In the genomic region with DNA sequence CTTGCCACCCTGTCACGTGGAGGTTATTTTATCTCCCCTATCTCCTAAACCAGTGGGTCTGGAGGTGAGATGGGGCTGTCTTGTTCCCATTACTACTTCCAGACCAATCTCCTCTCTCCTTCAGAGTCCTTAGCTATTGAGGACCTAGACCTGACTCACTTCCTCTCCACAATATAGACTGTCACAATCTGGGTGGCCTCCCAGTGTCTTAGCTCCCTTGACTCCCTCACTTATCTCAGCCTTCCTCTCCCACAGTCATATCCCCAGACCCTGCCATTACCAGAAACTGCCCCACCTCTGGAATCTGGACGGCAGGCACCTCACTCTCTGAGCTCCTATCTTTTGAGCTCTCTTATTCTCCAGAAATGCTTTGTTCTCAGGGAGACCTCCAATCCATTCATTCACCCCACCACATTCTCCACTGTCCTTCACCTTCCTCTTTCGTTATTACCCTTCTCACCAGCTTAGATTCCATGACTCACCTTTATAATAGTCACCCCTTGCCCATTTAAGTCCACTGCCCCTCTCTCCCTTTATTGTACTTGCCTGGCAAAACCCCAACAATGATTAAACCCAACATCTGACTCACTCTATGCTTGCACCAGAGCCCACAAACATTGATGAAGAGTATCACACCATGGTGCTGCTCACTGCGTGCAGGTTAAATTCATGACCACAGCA, we compare ENCODE assay signal across 1 cellular context.
TF ChIP-seq lines count a peak whose summit lies in the region.

No MANE protein-coding gene starts in this region.

TF ChIP-seq in H1, 55 proteins besides CTCF, POLR2A, EP300 and RAD21 (continued from another document):
- TF ChIP-seq, protein P1, sequence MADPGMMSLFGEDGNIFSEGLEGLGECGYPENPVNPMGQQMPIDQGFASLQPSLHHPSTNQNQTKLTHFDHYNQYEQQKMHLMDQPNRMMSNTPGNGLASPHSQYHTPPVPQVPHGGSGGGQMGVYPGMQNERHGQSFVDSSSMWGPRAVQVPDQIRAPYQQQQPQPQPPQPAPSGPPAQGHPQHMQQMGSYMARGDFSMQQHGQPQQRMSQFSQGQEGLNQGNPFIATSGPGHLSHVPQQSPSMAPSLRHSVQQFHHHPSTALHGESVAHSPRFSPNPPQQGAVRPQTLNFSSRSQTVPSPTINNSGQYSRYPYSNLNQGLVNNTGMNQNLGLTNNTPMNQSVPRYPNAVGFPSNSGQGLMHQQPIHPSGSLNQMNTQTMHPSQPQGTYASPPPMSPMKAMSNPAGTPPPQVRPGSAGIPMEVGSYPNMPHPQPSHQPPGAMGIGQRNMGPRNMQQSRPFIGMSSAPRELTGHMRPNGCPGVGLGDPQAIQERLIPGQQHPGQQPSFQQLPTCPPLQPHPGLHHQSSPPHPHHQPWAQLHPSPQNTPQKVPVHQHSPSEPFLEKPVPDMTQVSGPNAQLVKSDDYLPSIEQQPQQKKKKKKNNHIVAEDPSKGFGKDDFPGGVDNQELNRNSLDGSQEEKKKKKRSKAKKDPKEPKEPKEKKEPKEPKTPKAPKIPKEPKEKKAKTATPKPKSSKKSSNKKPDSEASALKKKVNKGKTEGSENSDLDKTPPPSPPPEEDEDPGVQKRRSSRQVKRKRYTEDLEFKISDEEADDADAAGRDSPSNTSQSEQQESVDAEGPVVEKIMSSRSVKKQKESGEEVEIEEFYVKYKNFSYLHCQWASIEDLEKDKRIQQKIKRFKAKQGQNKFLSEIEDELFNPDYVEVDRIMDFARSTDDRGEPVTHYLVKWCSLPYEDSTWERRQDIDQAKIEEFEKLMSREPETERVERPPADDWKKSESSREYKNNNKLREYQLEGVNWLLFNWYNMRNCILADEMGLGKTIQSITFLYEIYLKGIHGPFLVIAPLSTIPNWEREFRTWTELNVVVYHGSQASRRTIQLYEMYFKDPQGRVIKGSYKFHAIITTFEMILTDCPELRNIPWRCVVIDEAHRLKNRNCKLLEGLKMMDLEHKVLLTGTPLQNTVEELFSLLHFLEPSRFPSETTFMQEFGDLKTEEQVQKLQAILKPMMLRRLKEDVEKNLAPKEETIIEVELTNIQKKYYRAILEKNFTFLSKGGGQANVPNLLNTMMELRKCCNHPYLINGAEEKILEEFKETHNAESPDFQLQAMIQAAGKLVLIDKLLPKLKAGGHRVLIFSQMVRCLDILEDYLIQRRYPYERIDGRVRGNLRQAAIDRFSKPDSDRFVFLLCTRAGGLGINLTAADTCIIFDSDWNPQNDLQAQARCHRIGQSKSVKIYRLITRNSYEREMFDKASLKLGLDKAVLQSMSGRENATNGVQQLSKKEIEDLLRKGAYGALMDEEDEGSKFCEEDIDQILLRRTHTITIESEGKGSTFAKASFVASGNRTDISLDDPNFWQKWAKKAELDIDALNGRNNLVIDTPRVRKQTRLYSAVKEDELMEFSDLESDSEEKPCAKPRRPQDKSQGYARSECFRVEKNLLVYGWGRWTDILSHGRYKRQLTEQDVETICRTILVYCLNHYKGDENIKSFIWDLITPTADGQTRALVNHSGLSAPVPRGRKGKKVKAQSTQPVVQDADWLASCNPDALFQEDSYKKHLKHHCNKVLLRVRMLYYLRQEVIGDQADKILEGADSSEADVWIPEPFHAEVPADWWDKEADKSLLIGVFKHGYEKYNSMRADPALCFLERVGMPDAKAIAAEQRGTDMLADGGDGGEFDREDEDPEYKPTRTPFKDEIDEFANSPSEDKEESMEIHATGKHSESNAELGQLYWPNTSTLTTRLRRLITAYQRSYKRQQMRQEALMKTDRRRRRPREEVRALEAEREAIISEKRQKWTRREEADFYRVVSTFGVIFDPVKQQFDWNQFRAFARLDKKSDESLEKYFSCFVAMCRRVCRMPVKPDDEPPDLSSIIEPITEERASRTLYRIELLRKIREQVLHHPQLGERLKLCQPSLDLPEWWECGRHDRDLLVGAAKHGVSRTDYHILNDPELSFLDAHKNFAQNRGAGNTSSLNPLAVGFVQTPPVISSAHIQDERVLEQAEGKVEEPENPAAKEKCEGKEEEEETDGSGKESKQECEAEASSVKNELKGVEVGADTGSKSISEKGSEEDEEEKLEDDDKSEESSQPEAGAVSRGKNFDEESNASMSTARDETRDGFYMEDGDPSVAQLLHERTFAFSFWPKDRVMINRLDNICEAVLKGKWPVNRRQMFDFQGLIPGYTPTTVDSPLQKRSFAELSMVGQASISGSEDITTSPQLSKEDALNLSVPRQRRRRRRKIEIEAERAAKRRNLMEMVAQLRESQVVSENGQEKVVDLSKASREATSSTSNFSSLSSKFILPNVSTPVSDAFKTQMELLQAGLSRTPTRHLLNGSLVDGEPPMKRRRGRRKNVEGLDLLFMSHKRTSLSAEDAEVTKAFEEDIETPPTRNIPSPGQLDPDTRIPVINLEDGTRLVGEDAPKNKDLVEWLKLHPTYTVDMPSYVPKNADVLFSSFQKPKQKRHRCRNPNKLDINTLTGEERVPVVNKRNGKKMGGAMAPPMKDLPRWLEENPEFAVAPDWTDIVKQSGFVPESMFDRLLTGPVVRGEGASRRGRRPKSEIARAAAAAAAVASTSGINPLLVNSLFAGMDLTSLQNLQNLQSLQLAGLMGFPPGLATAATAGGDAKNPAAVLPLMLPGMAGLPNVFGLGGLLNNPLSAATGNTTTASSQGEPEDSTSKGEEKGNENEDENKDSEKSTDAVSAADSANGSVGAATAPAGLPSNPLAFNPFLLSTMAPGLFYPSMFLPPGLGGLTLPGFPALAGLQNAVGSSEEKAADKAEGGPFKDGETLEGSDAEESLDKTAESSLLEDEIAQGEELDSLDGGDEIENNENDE (IDR thresholded peaks at IDR 0.05; ENCODE audit: insufficient replicate concordance, low read length): no peak
- TF ChIP-seq TAF1 (IDR thresholded peaks at IDR 0.05; ENCODE audit: low read depth, low read length): no peak
- no peak for TF ChIP-seq TCF12 (IDR thresholded peaks at IDR 0.05; ENCODE audit: low read depth, low read length)
- no peak for TF ChIP-seq SP4 (IDR thresholded peaks at IDR 0.05; ENCODE audit: low read length)
- TF ChIP-seq RFX5 (IDR thresholded peaks at IDR 0.05; ENCODE audit: borderline replicate concordance, low read depth, low read length): no peak
- TF ChIP-seq BACH1 (IDR thresholded peaks at IDR 0.05; ENCODE audit: low read length): no peak
- TF ChIP-seq ZNF274 (IDR thresholded peaks at IDR 0.05; ENCODE audit: borderline replicate concordance, extremely low read depth, low read length): no peak
- no peak for TF ChIP-seq BRCA1 (IDR thresholded peaks at IDR 0.05; ENCODE audit: low read depth, low read length)
- TF ChIP-seq, protein P2, sequence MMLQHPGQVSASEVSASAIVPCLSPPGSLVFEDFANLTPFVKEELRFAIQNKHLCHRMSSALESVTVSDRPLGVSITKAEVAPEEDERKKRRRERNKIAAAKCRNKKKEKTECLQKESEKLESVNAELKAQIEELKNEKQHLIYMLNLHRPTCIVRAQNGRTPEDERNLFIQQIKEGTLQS (IDR thresholded peaks at IDR 0.05; ENCODE audit: insufficient read depth, low read depth, low read length): no peak
- TF ChIP-seq TEAD4 (IDR thresholded peaks at IDR 0.05; ENCODE audit: low read depth, low read length): no peak
- no peak for TF ChIP-seq HDAC6 (IDR thresholded peaks at IDR 0.05; ENCODE audit: low read depth, low read length)
- TF ChIP-seq RBBP5 (IDR thresholded peaks at IDR 0.05; ENCODE audit: borderline replicate concordance, low read depth, low read length): no peak
